In the genomic region with DNA sequence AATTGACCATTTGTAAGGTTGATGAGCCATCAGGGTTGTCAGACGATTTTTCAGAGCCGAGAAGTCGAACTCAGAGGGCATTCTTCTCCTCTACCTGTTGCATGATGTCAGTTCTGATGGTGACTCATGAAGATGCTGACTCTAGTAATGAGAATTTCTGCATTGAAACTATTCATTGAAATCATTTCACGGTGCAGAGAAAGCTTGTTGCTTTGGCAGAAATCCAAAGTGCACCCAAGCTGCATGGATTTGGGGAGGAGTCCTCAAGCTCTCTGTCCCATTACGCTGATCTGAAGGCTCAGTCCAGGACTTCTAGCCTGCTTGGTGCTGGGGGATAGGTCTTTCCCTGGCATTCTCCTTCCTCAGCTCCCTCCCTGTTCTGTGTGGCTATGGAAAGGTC, we compare ENCODE assay signal across 21 cellular contexts.
A peak's percentile ranks its signal among the peaks of the same experiment; 100 is the strongest.
DNase-seq lines count a peak whose midpoint lies in the region; ATAC-seq and TF ChIP-seq lines count a peak whose summit lies in the region.
"Had no signal": no experiment of that assay in that cellular context is flagged by ENCODE, and none has a peak within 500 bp of the region (broad histone marks: within the 10 kb centered on the region; RNA-seq: fewer than 3 reads in every experiment).

No MANE protein-coding gene starts in this region.

- H3K36me3 ChIP-seq in ascending aorta: no peaks in the 10 kb centered on the region
- H3K36me3 ChIP-seq in thyroid gland: no peaks in the 10 kb centered on the region
- H3K36me3 ChIP-seq: BE2C, stomach had no signal

- H3K27ac ChIP-seq in ascending aorta: peak overlapping the region; percentile 47
- H3K27ac ChIP-seq in thyroid gland: peak overlapping the region; percentile 46 to 70 (median 68)
- H3K27ac ChIP-seq: skin epidermis, stomach had no signal

- H3K27me3 Mint-ChIP-seq in activated T-cell treated with anti-CD3 and anti-CD28 coated beads, Interleukin-2, amount 50 U/mL, for 4 hours (ENCODE audit: low read depth): peaks cover 6% of the 10 kb centered on the region

- intact Hi-C loops in ascending aorta (cut with DNase I): no loop called here
- intact Hi-C loops in thyroid gland (cut with DNase I): loop anchor here (10.0 kb wide), 2 partner anchors 245 to 425 kb away; no protein-coding TSS in a partner anchor

- H3K9me3 ChIP-seq in ascending aorta (no peaks in the 10 kb centered on the region), thyroid gland (no peaks in the 10 kb centered on the region)
- H3K9me3 ChIP-seq: BE2C, Caco-2, stomach had no signal

- no peaks in the 10 kb centered on the region for H3K36me3 Mint-ChIP-seq in activated T-cell treated with anti-CD3 and anti-CD28 coated beads, Interleukin-2, amount 50 U/mL, for 4 hours (ENCODE audit: insufficient read depth)
- H3K36me3 Mint-ChIP-seq: naive thymus-derived CD8-positive, alpha-beta T cell had no signal

- H3K27me3 ChIP-seq in ascending aorta (no peaks in the 10 kb centered on the region), thyroid gland (no peaks in the 10 kb centered on the region)
- H3K27me3 ChIP-seq: BE2C had no signal

- ATAC-seq in esophagus mucosa: peak; percentile 49
- no peak for ATAC-seq in activated T-cell treated with anti-CD3 and anti-CD28 coated beads, Interleukin-2, amount 50 U/mL, for 4 hours
- no peak for ATAC-seq in HG03565 (IDR thresholded peaks at IDR 0.05; ENCODE audit: unreplicated experiment)
- ATAC-seq: left colon; naive thymus-derived CD8-positive, alpha-beta T cell had no signal

- TF ChIP-seq CTCF in ascending aorta (IDR thresholded peaks at IDR 0.05) (no peak), thyroid gland (IDR thresholded peaks at IDR 0.05) (no peak)

- H3K4me3 ChIP-seq in ascending aorta (no peak overlapping the region), thyroid gland (replicated peaks in 1 of 3) (no peak overlapping the region)
- H3K4me3 ChIP-seq: skin epidermis, stomach had no signal

- no peak overlapping the region for H3K4me3 Mint-ChIP-seq in activated T-cell treated with anti-CD3 and anti-CD28 coated beads, Interleukin-2, amount 50 U/mL, for 4 hours
- H3K4me3 Mint-ChIP-seq: naive thymus-derived CD8-positive, alpha-beta T cell had no signal

- H3K4me1 ChIP-seq in ascending aorta: peaks cover 0 to 9% of the 10 kb centered on the region in 2 donors
- peaks cover 25 to 30% of the 10 kb centered on the region in 2 donors for H3K4me1 ChIP-seq in thyroid gland
- H3K4me1 ChIP-seq: Caco-2, stomach had no signal

- WGBS in thyroid gland, 2 donors: 56 to 59% methylated on average over 5 of the region's 5 CpGs

- peak; percentile 35 for DNase-seq in NCI-H2107 treated with DMSO at 0.1 percent for 48 hours (lab: John Stamatoyannopoulos, UW; ENCODE audit: unreplicated experiment)
- DNase-seq in NCI-H2107 (lab: John Stamatoyannopoulos, UW): no peak
- DNase-seq in ascending aorta (ENCODE audit: low spot score in 2 of 2): no peak
- DNase-seq in thyroid gland: peak; percentile 56 to 66
- no peak for DNase-seq in activated gamma-delta T cell treated with Interleukin-2 at 50 U/mL for 16 hours
- no peak for DNase-seq in activated T-cell treated with anti-CD3 and anti-CD28 coated beads, Interleukin-2, amount 50 U/mL, for 4 hours
- DNase-seq: 8988T; activated CD4-positive, alpha-beta T cell treated with anti-CD3 and anti-CD28 coated beads, Interleukin-2, amount 50 U/mL, for 1 hour; amniotic stem cell; BE2C; Caco-2; left colon; naive thymus-derived CD8-positive, alpha-beta T cell; NCI-H1694 treated with DMSO at 0.1 percent for 48 hours; NCI-H510A treated with DMSO at 0.1 percent for 48 hours; SHP77 treated with DMSO at 0.1 percent for 48 hours; stimulated activated CD4-positive, alpha-beta T cell treated with anti-CD3 and anti-CD28 coated beads, Interleukin-4, amount 100 ng/mL, for 1 hour; stomach had no signal

- no peak for TF ChIP-seq POLR2A in thyroid gland (IDR thresholded peaks at IDR 0.05)

- no peaks in the 10 kb centered on the region for H3K9me3 Mint-ChIP-seq in activated T-cell treated with anti-CD3 and anti-CD28 coated beads, Interleukin-2, amount 50 U/mL, for 4 hours
- H3K9me3 Mint-ChIP-seq: naive thymus-derived CD8-positive, alpha-beta T cell had no signal

- H3K4me1 Mint-ChIP-seq in activated T-cell treated with anti-CD3 and anti-CD28 coated beads, Interleukin-2, amount 50 U/mL, for 4 hours (ENCODE audit: low read depth): no peaks in the 10 kb centered on the region

Comparison
In these comparisons a context has a peak if more than half of its experiments do, and no peak if none do; other contexts are left out.
1. DNase-seq: peak in NCI-H2107 treated with DMSO at 0.1 percent for 48 hours (single experiment) and thyroid gland (2 of 2); none in NCI-H2107 (single experiment), ascending aorta (0 of 2), activated gamma-delta T cell treated with Interleukin-2 at 50 U/mL for 16 hours (single experiment) and activated T-cell treated with anti-CD3 and anti-CD28 coated beads, Interleukin-2, amount 50 U/mL, for 4 hours (single experiment).